ENCODE assay signal across 10 cellular contexts in the genomic region with DNA sequence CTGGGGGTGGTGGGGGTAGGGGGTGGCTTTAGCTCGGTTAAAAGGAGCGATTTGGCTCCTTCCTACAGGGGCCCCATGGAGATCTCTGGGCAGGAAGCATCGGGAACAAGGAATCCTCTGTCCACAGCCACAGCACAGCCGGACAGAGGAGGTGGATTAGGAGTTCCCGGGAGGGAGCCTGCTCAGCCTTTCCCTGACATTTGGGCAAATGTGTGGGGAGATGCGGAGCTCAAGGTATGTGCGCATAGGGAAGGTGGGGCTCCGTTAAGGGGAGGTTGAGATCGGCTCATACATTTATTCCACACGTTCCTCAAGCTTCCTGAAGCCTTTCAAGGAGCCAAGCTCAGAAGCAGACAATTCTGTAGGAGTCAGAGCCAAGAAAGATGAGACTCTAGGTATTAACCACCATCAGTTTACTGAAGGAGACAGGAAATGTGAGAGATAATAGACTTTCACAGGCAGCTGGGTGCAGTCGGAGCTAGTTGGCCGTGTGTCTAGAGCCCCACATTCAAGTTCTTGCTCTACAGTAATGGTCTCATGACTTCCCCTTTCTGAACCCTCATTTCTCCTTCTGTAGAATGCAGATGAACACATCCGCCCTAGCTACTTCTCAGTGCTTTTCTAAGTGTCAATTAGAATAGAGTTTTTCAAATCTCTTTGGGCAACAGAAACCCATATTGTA. TPM values are rescaled to one million over a fixed set of nuclear protein-coding genes. Genes with fewer than 3 reads are reported as not detected.
A peak's percentile ranks its signal among the peaks of the same experiment; 100 is the strongest.
DNase-seq lines count a peak whose midpoint lies in the region; ATAC-seq and TF ChIP-seq lines count a peak whose summit lies in the region.
"Had no signal": no experiment of that assay in that cellular context is flagged by ENCODE, and none has a peak within 500 bp of the region (broad histone marks: within the 10 kb centered on the region; RNA-seq: fewer than 3 reads in every experiment).

No MANE protein-coding gene starts in this region.

- H3K4me2 ChIP-seq in BLaER1 treated with 17β-estradiol and CSF1 and Interleukin-3, amounts not matched to agents 10 nM and 100 nM: peak overlapping the region in 10 of 11 experiments; percentile 9 to 90 (median 46); a peak in 17 of 22 replicates

- ATAC-seq in left lobe of liver: peak; percentile 34

- no peaks in the 10 kb centered on the region for H3K9me3 ChIP-seq in BLaER1 treated with 17β-estradiol and CSF1 and Interleukin-3, amounts not matched to agents 10 nM and 100 nM (replicated peaks in 1 of 11)
- H3K9me3 ChIP-seq in SJCRH30 (replicated peaks) (no peaks in the 10 kb centered on the region), WERI-Rb-1 (ENCODE audit: severe bottlenecking) (no peaks in the 10 kb centered on the region)

- H3K4me1 ChIP-seq in BLaER1 treated with 17β-estradiol and CSF1 and Interleukin-3, amounts not matched to agents 10 nM and 100 nM: peaks cover 28 to 79% (median 43%) of the 10 kb centered on the region in 10 experiments
- no peaks in the 10 kb centered on the region for H3K4me1 ChIP-seq in SJCRH30

- H4K20me1 ChIP-seq in BLaER1 treated with 17β-estradiol and CSF1 and Interleukin-3, amounts not matched to agents 10 nM and 100 nM: no peaks in the 10 kb centered on the region

- peak overlapping the region in 1 of 11 experiments; percentile 45; a peak in 1 of 22 replicates for H3K9ac ChIP-seq in BLaER1 treated with 17β-estradiol and CSF1 and Interleukin-3, amounts not matched to agents 10 nM and 100 nM

- H3K27ac ChIP-seq in BLaER1 treated with 17β-estradiol and CSF1 and Interleukin-3, amounts not matched to agents 10 nM and 100 nM: peak overlapping the region in 4 of 11 experiments; percentile 30 to 66 (median 50); a peak in 5 of 22 replicates
- H3K27ac ChIP-seq in SJCRH30 (no peak overlapping the region), WERI-Rb-1 (no peak overlapping the region)

- H3K4me3 ChIP-seq in BLaER1 treated with 17β-estradiol and CSF1 and Interleukin-3, amounts not matched to agents 10 nM and 100 nM: no peak overlapping the region
- H3K4me3 ChIP-seq in H7 (ENCODE audit: insufficient read depth, low read depth, low read length) (no peak overlapping the region), SJCRH30 (no peak overlapping the region), WERI-Rb-1 (ENCODE audit: low read depth, low read length) (no peak overlapping the region)

- no peaks in the 10 kb centered on the region for H3K27me3 ChIP-seq in BLaER1 treated with 17β-estradiol and CSF1 and Interleukin-3, amounts not matched to agents 10 nM and 100 nM
- H3K27me3 ChIP-seq in H7 (ENCODE audit: control insufficient read depth, insufficient read depth, low read length) (0 out of 2 replicates have a peak, but pooled peaks cover 2% of the 10 kb centered on the region), SJCRH30 (peaks cover 4% of the 10 kb centered on the region), WERI-Rb-1 (ENCODE audit: insufficient read depth, low read depth, severe bottlenecking) (no peaks in the 10 kb centered on the region)

- no peaks in the 10 kb centered on the region for H3K36me3 ChIP-seq in BLaER1 treated with 17β-estradiol and CSF1 and Interleukin-3, amounts not matched to agents 10 nM and 100 nM
- H3K36me3 ChIP-seq in H7 (replicated peaks; ENCODE audit: control insufficient read depth, insufficient read depth, low read length): no peaks in the 10 kb centered on the region
- no peaks in the 10 kb centered on the region for H3K36me3 ChIP-seq in SJCRH30
- H3K36me3 ChIP-seq in WERI-Rb-1: no peaks in the 10 kb centered on the region

- DNase-seq in H7 (peak; percentile 54), SJCRH30 (peak; percentile 31 to 68), left lobe of liver (ENCODE audit: low spot score) (no peak), WERI-Rb-1 (no peak), NCI-H526 treated with DMSO at 0.1 percent for 48 hours (lab: John Stamatoyannopoulos, UW) (no peak)
- no peak for DNase-seq in effector CD4-positive, alpha-beta T cell
- no peak for DNase-seq in NK-92 treated with Interleukin-12 subunit alpha and Interleukin-12 subunit beta, amount 100 ng/mL, for 24 hours (lab: John Stamatoyannopoulos, UW)
- DNase-seq: DND-41, NCI-H1436 had no signal

- no peak for TF ChIP-seq CTCF in WERI-Rb-1 (IDR thresholded peaks at IDR 0.05; ENCODE audit: low read depth, low read length)

RNA-seq across cellular contexts. Expression of a gene that starts 40.8 kb away (rescaled TPM):
- 11.9 TPM in 2 replicates for total RNA-seq in H7 (2014; rRNA removed; shearing (Covaris generic))
- total RNA-seq in SJCRH30 (2014; rRNA removed; shearing (Covaris generic)): 6.7 and 8.0 TPM in 2 replicates
- 5.0 TPM for total RNA-seq in left lobe of liver

Comparison
In these comparisons a context has a peak if more than half of its experiments do, and no peak if none do; other contexts are left out.
1. DNase-seq: peak in H7 (single experiment) and SJCRH30 (2 of 2); none in left lobe of liver (single experiment), WERI-Rb-1 (single experiment), effector CD4-positive, alpha-beta T cell (single experiment), NCI-H526 treated with DMSO at 0.1 percent for 48 hours (single experiment) and NK-92 treated with Interleukin-12 subunit alpha and Interleukin-12 subunit beta, amount 100 ng/mL, for 24 hours (single experiment).